ENCODE assay signal across 27 cellular contexts in the genomic region with DNA sequence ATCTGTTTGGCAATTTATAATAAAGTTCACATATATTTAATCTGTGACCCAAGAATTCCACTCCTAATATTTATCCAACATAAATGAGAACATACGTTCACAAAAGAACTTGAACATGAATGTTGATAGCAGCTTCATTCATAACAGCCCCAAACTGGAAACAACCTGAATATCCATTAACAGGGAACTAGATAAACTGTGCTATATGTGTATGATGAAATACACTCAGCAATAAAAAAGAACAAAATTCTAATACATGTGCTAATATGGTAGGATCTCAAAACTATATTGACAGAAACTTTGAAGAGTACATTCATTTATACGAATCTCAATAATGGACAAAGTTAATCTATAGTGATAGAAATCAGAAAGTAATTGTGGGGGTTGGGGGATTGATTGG. TPM values are rescaled to one million over a fixed set of nuclear protein-coding genes. Genes with fewer than 3 reads are reported as not detected.
"Had no signal": no experiment of that assay in that cellular context is flagged by ENCODE, and none has a peak within 500 bp of the region (broad histone marks: within the 10 kb centered on the region; RNA-seq: fewer than 3 reads in every experiment).

No MANE protein-coding gene starts in this region.

- ATAC-seq: activated CD8-positive, alpha-beta T cell treated with anti-CD3 and anti-CD28 coated beads for 36 hours; activated naive CD8-positive, alpha-beta T cell treated with anti-CD3 and anti-CD28 coated beads, Interleukin-2, amount 50 U/mL, for 24 hours; activated T-cell treated with anti-CD3 and anti-CD28 coated beads, Interleukin-2, amount 50 U/mL, for 4 hours; heart right ventricle; left lung; lower lobe of right lung; stimulated activated effector memory CD8-positive, alpha-beta T cell treated with anti-CD3 and anti-CD28 coated beads, Interleukin-12 subunit alpha, Interleukin-12 subunit beta, amount 100 ng/mL, for 72 hours; WTC11 had no signal

- H3K36me3 ChIP-seq: breast epithelium, esophagus squamous epithelium, heart right ventricle, left lung, lower lobe of right lung, ovary, prostate gland, sigmoid colon, tibial nerve had no signal

- H3K4me3 ChIP-seq: breast epithelium, esophagus squamous epithelium, heart right ventricle, left lung, lower lobe of right lung, ovary, prostate gland, sigmoid colon, tibial nerve had no signal

- H3K9me3 Mint-ChIP-seq: activated naive CD8-positive, alpha-beta T cell treated with anti-CD3 and anti-CD28 coated beads, Interleukin-2, amount 50 U/mL, for 24 hours; activated T-cell treated with anti-CD3 and anti-CD28 coated beads, Interleukin-2, amount 50 U/mL, for 4 hours had no signal

- DNase-seq: activated CD4-positive, alpha-beta T cell treated with anti-CD3 and anti-CD28 coated beads, Interleukin-2, amount 50 U/mL, for 1 hour; activated CD8-positive, alpha-beta T cell treated with anti-CD3 and anti-CD28 coated beads for 36 hours; activated effector memory CD4-positive, alpha-beta T cell treated with Interleukin-2 at 50 U/mL for 16 hours; activated naive CD4-positive, alpha-beta T cell treated with anti-CD3 and anti-CD28 coated beads, Interleukin-2, amount 50 U/mL, for 16 hours; activated naive CD8-positive, alpha-beta T cell treated with anti-CD3 and anti-CD28 coated beads, Interleukin-2, amount 50 U/mL, for 24 hours; activated T-cell treated with anti-CD3 and anti-CD28 coated beads, Interleukin-2, amount 50 U/mL, for 4 hours; amygdala; central memory CD4-positive, alpha-beta T cell; effector CD8-positive, alpha-beta T cell; esophagus squamous epithelium; foreskin melanocyte; heart right ventricle; left lung; lower lobe of right lung; ovary; sigmoid colon; small intestine; stimulated activated CD4-positive, alpha-beta T cell treated with anti-CD3 and anti-CD28 coated beads, Interleukin-4, amount 100 ng/mL, for 24 hours; SW 1271 had no signal

- H3K27ac ChIP-seq: breast epithelium, epithelial cell of prostate, esophagus squamous epithelium, left lung, lower lobe of right lung, prostate gland, sigmoid colon, tibial nerve had no signal

- H3K27me3 ChIP-seq: breast epithelium, esophagus squamous epithelium, heart right ventricle, left lung, ovary, sigmoid colon, tibial nerve had no signal

- H3K4me1 ChIP-seq: breast epithelium had no signal

- H3K27me3 Mint-ChIP-seq: activated CD8-positive, alpha-beta T cell treated with anti-CD3 and anti-CD28 coated beads for 36 hours; activated naive CD8-positive, alpha-beta T cell treated with anti-CD3 and anti-CD28 coated beads, Interleukin-2, amount 50 U/mL, for 24 hours had no signal

- H3K27ac Mint-ChIP-seq: activated CD8-positive, alpha-beta T cell treated with anti-CD3 and anti-CD28 coated beads for 36 hours; T-helper 1 cell treated with Interleukin-12 subunit alpha and Interleukin-12 subunit beta and Interleukin-4 antibody, amounts not matched to agents 30 μg/mL and 1 μg/mL, for 36 hours; WTC11 had no signal

- H3K36me3 Mint-ChIP-seq: WTC11 had no signal

- H3K9me3 ChIP-seq: breast epithelium, esophagus squamous epithelium, left lung, lower lobe of right lung, ovary, prostate gland, sigmoid colon, tibial nerve had no signal

- H3K4me3 Mint-ChIP-seq: activated CD8-positive, alpha-beta T cell treated with anti-CD3 and anti-CD28 coated beads for 36 hours; activated naive CD8-positive, alpha-beta T cell treated with anti-CD3 and anti-CD28 coated beads, Interleukin-2, amount 50 U/mL, for 24 hours; activated T-cell treated with anti-CD3 and anti-CD28 coated beads, Interleukin-2, amount 50 U/mL, for 4 hours; T-helper 1 cell treated with Interleukin-12 subunit alpha and Interleukin-12 subunit beta and Interleukin-4 antibody, amounts not matched to agents 30 μg/mL and 1 μg/mL, for 36 hours; WTC11 had no signal

RNA-seq across cellular contexts. Expression of a gene that starts 5.1 kb away (rescaled TPM):
- polyA plus RNA-seq: neural cell had no signal
